1 cellular context compared by ENCODE assay signal in the genomic region with DNA sequence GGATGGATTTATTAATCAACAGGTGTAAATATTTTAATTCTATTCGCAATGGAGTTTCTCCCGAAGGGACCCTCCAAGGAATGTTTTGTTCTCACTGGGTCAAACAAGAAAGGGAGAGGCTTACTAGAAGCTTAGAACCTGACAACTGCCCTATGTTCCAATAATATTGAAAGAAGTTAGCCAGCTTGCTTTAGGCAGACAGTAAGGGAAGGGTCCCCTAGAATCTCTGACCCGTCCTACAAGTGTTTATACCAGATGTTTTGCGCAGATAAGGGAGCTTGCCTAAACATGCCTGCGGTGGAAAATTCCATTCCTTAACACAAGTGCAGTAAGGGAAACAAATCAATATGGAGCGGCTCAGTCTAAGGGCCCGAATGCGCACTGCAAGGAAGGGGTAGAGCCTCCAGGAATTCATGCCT.
TF ChIP-seq lines count a peak whose summit lies in the region.

No MANE protein-coding gene starts in this region.

TF ChIP-seq in K562, 482 proteins besides CTCF, POLR2A, EP300 and RAD21 (continued from another document and continues in another):
- TF ChIP-seq, protein P1, sequence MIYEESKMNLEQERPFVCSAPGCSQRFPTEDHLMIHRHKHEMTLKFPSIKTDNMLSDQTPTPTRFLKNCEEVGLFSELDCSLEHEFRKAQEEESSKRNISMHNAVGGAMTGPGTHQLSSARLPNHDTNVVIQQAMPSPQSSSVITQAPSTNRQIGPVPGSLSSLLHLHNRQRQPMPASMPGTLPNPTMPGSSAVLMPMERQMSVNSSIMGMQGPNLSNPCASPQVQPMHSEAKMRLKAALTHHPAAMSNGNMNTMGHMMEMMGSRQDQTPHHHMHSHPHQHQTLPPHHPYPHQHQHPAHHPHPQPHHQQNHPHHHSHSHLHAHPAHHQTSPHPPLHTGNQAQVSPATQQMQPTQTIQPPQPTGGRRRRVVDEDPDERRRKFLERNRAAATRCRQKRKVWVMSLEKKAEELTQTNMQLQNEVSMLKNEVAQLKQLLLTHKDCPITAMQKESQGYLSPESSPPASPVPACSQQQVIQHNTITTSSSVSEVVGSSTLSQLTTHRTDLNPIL (CRISPR knock-in tag; IDR thresholded peaks at IDR 0.05): no peak
- TF ChIP-seq ZBTB8A (IDR thresholded peaks at IDR 0.05; ENCODE audit: partially characterized antibody) (no peak), ZNF76 (CRISPR knock-in tag; IDR thresholded peaks at IDR 0.05; ENCODE audit: borderline replicate concordance) (no peak), SAP30 (IDR thresholded peaks at IDR 0.05; ENCODE audit: borderline replicate concordance, insufficient read depth, low read depth, low read length, poor library complexity, severe bottlenecking) (no peak), GABPA (tag; conservative IDR thresholded peaks at IDR 0.05; ENCODE audit: low read depth) (no peak), CBFA2T2 (conservative IDR thresholded peaks at IDR 0.05) (0 out of 2 replicates have a peak, but pooled peaks have one; percentile 12), EWSR1 (IDR thresholded peaks at IDR 0.05; ENCODE audit: borderline replicate concordance, low read depth, partially characterized antibody) (no peak), ZNF23 (CRISPR knock-in tag; IDR thresholded peaks at IDR 0.05) (no peak), FOXK2 (conservative IDR thresholded peaks at IDR 0.05 in 1 of 2, IDR thresholded peaks at IDR 0.05 in 1 of 2; ENCODE audit: low read depth in 2 of 2) (peak; percentile 21 to 25; a peak in 1 of 4 replicates), TCF7 (IDR thresholded peaks at IDR 0.05; ENCODE audit: borderline replicate concordance) (no peak), SIRT6 (IDR thresholded peaks at IDR 0.05; ENCODE audit: low read depth, low read length) (no peak), KDM1A (IDR thresholded peaks at IDR 0.05) (peak in 1 of 2 experiments; percentile 12; a peak in 1 of 4 replicates), SMC3 (conservative IDR thresholded peaks at IDR 0.05; ENCODE audit: insufficient read depth, low read depth, low read length) (no peak), NCOA4 (IDR thresholded peaks at IDR 0.05; ENCODE audit: partially characterized antibody) (no peak), ZNF584 (CRISPR knock-in tag; IDR thresholded peaks at IDR 0.05; ENCODE audit: low read depth) (0 out of 2 replicates have a peak, but pooled peaks have one; percentile 32), NFIC (IDR thresholded peaks at IDR 0.05) (no peak), RHOXF2B (CRISPR knock-in tag; conservative IDR thresholded peaks at IDR 0.05) (no peak), PML (IDR thresholded peaks at IDR 0.05; ENCODE audit: low read length) (no peak), GATA2 (CRISPR knock-in tag; IDR thresholded peaks at IDR 0.05) (no peak), ZNF57 (CRISPR knock-in tag; IDR thresholded peaks at IDR 0.05) (no peak), NR3C1 (CRISPR knock-in tag; IDR thresholded peaks at IDR 0.05) (no peak), ILF3 (IDR thresholded peaks at IDR 0.05; ENCODE audit: borderline replicate concordance) (no peak), ZNF232 (CRISPR knock-in tag; IDR thresholded peaks at IDR 0.05) (no peak), PHB2 (IDR thresholded peaks at IDR 0.05; ENCODE audit: low read depth) (no peak), NUFIP1 (IDR thresholded peaks at IDR 0.05; ENCODE audit: partially characterized antibody) (no peak), CSDE1 (IDR thresholded peaks at IDR 0.05) (no peak), ZFP36 (IDR thresholded peaks at IDR 0.05; ENCODE audit: low read depth, low read length, partially characterized antibody) (no peak), CBFA2T3 (IDR thresholded peaks at IDR 0.05) (peak; percentile 62), HMGN3 (IDR thresholded peaks at IDR 0.05; ENCODE audit: borderline replicate concordance, extremely low read depth, insufficient read length, low read depth, low read length) (no peak)
- TF ChIP-seq, protein P2, sequence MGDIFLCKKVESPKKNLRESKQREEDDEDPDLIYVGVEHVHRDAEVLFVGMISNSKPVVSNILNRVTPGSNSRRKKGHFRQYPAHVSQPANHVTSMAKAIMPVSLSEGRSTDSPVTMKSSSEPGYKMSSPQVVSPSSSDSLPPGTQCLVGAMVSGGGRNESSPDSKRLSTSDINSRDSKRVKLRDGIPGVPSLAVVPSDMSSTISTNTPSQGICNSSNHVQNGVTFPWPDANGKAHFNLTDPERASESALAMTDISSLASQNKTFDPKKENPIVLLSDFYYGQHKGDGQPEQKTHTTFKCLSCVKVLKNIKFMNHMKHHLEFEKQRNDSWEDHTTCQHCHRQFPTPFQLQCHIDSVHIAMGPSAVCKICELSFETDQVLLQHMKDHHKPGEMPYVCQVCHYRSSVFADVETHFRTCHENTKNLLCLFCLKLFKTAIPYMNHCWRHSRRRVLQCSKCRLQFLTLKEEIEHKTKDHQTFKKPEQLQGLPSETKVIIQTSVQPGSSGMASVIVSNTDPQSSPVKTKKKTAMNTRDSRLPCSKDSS (IDR thresholded peaks at IDR 0.05; ENCODE audit: low read depth, partially characterized antibody): no peak
- TF ChIP-seq, protein P3, sequence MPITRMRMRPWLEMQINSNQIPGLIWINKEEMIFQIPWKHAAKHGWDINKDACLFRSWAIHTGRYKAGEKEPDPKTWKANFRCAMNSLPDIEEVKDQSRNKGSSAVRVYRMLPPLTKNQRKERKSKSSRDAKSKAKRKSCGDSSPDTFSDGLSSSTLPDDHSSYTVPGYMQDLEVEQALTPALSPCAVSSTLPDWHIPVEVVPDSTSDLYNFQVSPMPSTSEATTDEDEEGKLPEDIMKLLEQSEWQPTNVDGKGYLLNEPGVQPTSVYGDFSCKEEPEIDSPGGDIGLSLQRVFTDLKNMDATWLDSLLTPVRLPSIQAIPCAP (CRISPR knock-in tag; IDR thresholded peaks at IDR 0.05; ENCODE audit: borderline replicate concordance): no peak
- TF ChIP-seq, protein P4, sequence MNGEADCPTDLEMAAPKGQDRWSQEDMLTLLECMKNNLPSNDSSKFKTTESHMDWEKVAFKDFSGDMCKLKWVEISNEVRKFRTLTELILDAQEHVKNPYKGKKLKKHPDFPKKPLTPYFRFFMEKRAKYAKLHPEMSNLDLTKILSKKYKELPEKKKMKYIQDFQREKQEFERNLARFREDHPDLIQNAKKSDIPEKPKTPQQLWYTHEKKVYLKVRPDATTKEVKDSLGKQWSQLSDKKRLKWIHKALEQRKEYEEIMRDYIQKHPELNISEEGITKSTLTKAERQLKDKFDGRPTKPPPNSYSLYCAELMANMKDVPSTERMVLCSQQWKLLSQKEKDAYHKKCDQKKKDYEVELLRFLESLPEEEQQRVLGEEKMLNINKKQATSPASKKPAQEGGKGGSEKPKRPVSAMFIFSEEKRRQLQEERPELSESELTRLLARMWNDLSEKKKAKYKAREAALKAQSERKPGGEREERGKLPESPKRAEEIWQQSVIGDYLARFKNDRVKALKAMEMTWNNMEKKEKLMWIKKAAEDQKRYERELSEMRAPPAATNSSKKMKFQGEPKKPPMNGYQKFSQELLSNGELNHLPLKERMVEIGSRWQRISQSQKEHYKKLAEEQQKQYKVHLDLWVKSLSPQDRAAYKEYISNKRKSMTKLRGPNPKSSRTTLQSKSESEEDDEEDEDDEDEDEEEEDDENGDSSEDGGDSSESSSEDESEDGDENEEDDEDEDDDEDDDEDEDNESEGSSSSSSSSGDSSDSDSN (IDR thresholded peaks at IDR 0.05; ENCODE audit: borderline replicate concordance in 1 of 2, low read depth in 2 of 2, low read length in 2 of 2): no peak
- TF ChIP-seq, protein P5, sequence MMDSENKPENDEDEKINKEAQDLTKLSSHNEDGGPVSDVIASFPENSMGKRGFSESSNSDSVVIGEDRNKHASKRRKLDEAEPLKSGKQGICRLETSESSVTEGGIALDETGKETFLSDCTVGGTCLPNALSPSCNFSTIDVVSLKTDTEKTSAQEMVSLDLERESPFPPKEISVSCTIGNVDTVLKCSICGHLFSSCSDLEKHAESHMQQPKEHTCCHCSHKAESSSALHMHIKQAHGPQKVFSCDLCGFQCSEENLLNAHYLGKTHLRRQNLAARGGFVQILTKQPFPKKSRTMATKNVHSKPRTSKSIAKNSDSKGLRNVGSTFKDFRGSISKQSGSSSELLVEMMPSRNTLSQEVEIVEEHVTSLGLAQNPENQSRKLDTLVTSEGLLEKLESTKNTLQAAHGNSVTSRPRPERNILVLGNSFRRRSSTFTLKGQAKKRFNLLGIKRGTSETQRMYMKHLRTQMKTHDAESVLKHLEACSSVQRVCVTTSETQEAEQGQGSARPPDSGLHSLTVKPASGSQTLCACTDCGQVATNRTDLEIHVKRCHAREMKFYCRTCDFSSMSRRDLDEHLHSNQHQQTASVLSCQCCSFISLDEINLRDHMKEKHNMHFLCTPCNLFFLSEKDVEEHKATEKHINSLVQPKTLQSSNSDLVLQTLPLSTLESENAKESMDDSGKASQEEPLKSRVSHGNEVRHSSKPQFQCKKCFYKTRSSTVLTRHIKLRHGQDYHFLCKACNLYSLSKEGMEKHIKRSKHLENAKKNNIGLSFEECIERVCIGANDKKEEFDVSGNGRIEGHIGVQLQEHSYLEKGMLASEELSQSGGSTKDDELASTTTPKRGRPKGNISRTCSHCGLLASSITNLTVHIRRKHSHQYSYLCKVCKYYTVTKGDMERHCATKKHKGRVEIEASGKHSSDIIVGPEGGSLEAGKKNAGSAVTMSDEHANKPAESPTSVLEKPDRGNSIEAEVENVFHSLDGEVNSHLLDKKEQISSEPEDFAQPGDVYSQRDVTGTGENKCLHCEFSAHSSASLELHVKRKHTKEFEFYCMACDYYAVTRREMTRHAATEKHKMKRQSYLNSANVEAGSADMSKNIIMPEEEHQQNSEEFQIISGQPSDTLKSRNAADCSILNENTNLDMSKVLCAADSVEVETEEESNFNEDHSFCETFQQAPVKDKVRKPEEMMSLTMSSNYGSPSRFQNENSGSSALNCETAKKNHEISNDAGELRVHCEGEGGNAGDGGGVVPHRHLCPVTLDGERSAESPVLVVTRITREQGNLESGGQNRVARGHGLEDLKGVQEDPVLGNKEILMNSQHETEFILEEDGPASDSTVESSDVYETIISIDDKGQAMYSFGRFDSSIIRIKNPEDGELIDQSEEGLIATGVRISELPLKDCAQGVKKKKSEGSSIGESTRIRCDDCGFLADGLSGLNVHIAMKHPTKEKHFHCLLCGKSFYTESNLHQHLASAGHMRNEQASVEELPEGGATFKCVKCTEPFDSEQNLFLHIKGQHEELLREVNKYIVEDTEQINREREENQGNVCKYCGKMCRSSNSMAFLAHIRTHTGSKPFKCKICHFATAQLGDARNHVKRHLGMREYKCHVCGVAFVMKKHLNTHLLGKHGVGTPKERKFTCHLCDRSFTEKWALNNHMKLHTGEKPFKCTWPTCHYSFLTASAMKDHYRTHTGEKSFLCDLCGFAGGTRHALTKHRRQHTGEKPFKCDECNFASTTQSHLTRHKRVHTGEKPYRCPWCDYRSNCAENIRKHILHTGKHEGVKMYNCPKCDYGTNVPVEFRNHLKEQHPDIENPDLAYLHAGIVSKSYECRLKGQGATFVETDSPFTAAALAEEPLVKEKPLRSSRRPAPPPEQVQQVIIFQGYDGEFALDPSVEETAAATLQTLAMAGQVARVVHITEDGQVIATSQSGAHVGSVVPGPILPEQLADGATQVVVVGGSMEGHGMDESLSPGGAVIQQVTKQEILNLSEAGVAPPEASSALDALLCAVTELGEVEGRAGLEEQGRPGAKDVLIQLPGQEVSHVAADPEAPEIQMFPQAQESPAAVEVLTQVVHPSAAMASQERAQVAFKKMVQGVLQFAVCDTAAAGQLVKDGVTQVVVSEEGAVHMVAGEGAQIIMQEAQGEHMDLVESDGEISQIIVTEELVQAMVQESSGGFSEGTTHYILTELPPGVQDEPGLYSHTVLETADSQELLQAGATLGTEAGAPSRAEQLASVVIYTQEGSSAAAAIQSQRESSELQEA (IDR thresholded peaks at IDR 0.05; ENCODE audit: low read depth): no peak
- TF ChIP-seq, protein P6, sequence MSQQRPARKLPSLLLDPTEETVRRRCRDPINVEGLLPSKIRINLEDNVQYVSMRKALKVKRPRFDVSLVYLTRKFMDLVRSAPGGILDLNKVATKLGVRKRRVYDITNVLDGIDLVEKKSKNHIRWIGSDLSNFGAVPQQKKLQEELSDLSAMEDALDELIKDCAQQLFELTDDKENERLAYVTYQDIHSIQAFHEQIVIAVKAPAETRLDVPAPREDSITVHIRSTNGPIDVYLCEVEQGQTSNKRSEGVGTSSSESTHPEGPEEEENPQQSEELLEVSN (IDR thresholded peaks at IDR 0.05; ENCODE audit: borderline replicate concordance in 1 of 2, extremely low read depth in 1 of 2, insufficient read depth in 1 of 2, insufficient read length in 1 of 2, low read depth in 1 of 2, low read length in 1 of 2, poor library complexity in 1 of 2, severe bottlenecking in 1 of 2): no peak
- TF ChIP-seq, protein P7, sequence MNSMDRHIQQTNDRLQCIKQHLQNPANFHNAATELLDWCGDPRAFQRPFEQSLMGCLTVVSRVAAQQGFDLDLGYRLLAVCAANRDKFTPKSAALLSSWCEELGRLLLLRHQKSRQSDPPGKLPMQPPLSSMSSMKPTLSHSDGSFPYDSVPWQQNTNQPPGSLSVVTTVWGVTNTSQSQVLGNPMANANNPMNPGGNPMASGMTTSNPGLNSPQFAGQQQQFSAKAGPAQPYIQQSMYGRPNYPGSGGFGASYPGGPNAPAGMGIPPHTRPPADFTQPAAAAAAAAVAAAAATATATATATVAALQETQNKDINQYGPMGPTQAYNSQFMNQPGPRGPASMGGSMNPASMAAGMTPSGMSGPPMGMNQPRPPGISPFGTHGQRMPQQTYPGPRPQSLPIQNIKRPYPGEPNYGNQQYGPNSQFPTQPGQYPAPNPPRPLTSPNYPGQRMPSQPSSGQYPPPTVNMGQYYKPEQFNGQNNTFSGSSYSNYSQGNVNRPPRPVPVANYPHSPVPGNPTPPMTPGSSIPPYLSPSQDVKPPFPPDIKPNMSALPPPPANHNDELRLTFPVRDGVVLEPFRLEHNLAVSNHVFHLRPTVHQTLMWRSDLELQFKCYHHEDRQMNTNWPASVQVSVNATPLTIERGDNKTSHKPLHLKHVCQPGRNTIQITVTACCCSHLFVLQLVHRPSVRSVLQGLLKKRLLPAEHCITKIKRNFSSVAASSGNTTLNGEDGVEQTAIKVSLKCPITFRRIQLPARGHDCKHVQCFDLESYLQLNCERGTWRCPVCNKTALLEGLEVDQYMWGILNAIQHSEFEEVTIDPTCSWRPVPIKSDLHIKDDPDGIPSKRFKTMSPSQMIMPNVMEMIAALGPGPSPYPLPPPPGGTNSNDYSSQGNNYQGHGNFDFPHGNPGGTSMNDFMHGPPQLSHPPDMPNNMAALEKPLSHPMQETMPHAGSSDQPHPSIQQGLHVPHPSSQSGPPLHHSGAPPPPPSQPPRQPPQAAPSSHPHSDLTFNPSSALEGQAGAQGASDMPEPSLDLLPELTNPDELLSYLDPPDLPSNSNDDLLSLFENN (IDR thresholded peaks at IDR 0.05; ENCODE audit: low read depth in 2 of 2, low read length in 2 of 2): no peak
- TF ChIP-seq, protein P8, sequence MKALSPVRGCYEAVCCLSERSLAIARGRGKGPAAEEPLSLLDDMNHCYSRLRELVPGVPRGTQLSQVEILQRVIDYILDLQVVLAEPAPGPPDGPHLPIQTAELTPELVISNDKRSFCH (CRISPR knock-in tag; IDR thresholded peaks at IDR 0.05): no peak
- TF ChIP-seq, protein P8 (tag; IDR thresholded peaks at IDR 0.05): 0 out of 2 replicates have a peak, but pooled peaks have one; percentile 13
- TF ChIP-seq, protein P9, sequence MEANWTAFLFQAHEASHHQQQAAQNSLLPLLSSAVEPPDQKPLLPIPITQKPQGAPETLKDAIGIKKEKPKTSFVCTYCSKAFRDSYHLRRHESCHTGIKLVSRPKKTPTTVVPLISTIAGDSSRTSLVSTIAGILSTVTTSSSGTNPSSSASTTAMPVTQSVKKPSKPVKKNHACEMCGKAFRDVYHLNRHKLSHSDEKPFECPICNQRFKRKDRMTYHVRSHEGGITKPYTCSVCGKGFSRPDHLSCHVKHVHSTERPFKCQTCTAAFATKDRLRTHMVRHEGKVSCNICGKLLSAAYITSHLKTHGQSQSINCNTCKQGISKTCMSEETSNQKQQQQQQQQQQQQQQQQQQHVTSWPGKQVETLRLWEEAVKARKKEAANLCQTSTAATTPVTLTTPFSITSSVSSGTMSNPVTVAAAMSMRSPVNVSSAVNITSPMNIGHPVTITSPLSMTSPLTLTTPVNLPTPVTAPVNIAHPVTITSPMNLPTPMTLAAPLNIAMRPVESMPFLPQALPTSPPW (CRISPR knock-in tag; IDR thresholded peaks at IDR 0.05): no peak
